Comparison of ENCODE assay signal across 1 cellular context in the genomic region with DNA sequence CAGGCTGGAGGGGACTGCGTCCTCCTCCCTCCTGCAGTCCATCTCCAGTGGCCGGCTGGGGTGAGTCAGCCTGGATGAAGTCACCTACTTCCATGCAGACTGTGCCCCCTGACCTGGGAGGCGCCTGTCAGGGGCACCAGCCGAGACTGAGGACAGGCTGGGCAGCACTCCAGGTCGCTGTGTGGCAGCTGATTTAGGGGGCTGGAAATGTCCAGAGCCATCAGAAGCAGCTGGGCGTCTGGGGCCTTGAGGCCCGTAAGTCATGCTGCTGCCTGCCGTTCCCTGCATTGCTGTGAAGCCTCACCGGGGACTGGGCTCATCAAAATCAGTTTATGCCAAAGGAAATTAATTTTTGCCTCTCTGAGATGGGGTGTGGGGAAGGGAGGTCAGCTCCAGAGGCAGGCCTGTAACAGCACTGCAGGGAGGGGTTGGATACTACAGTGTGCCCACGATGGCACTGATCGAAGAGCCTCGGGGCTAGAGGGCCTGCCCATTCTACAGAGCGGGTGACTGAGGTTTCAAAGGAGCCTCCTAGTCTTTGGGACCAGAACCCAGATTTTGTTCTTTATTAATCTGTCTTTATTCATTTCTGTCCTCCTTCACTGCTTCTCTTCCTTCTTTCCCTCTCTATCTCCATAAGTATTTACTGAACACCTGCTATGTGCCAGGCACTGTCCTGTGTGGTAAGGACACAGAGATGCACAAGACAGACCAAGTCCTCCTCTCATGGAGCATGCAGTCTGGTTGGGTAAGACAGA.
A peak's percentile ranks its signal among the peaks of the same experiment; 100 is the strongest.
TF ChIP-seq lines count a peak whose summit lies in the region.

No MANE protein-coding gene starts in this region.

TF ChIP-seq in HepG2, 621 proteins besides CTCF, POLR2A, EP300 and RAD21 (continued from another document and continues in another):
- TF ChIP-seq ZNF136 (CRISPR knock-in tag; IDR thresholded peaks at IDR 0.05; ENCODE audit: low read depth) (no peak), ZC3H4 (CRISPR knock-in tag; IDR thresholded peaks at IDR 0.05; ENCODE audit: borderline replicate concordance) (no peak), HDAC1 (CRISPR knock-in tag; IDR thresholded peaks at IDR 0.05) (0 out of 2 replicates have a peak, but pooled peaks have one; percentile 52), ZMYM2 (CRISPR knock-in tag; IDR thresholded peaks at IDR 0.05) (no peak), FOXP4 (CRISPR knock-in tag; IDR thresholded peaks at IDR 0.05) (0 out of 2 replicates have a peak, but pooled peaks have one; percentile 53), KAT7 (CRISPR knock-in tag; IDR thresholded peaks at IDR 0.05; ENCODE audit: borderline replicate concordance) (no peak), ISX (CRISPR knock-in tag; conservative IDR thresholded peaks at IDR 0.05) (no peak), ZNF296 (CRISPR knock-in tag; conservative IDR thresholded peaks at IDR 0.05) (no peak), MIER2 (CRISPR knock-in tag; IDR thresholded peaks at IDR 0.05) (no peak), SP5 (CRISPR knock-in tag; IDR thresholded peaks at IDR 0.05; ENCODE audit: borderline replicate concordance, low read depth) (no peak), ZBTB2 (CRISPR knock-in tag; IDR thresholded peaks at IDR 0.05; ENCODE audit: low read depth) (no peak), TRIM24 (CRISPR knock-in tag; IDR thresholded peaks at IDR 0.05) (no peak), ZNF597 (CRISPR knock-in tag; IDR thresholded peaks at IDR 0.05) (no peak), ZNF460 (CRISPR knock-in tag; IDR thresholded peaks at IDR 0.05; ENCODE audit: borderline replicate concordance) (no peak), ZNF484 (CRISPR knock-in tag; IDR thresholded peaks at IDR 0.05; ENCODE audit: borderline replicate concordance, low read depth) (no peak), ATF1 (CRISPR knock-in tag; IDR thresholded peaks at IDR 0.05) (no peak), JARID2 (CRISPR knock-in tag; IDR thresholded peaks at IDR 0.05; ENCODE audit: insufficient replicate concordance) (no peak), RBM22 (optimal IDR thresholded peaks at IDR 0.05; ENCODE audit: low read length) (no peak), CAMTA2 (CRISPR knock-in tag; IDR thresholded peaks at IDR 0.05; ENCODE audit: borderline replicate concordance) (no peak), SMYD3 (CRISPR knock-in tag; IDR thresholded peaks at IDR 0.05) (no peak), TOPORS (CRISPR knock-in tag; IDR thresholded peaks at IDR 0.05) (no peak), REL (CRISPR knock-in tag; conservative IDR thresholded peaks at IDR 0.05) (no peak), ZHX2 (IDR thresholded peaks at IDR 0.05; ENCODE audit: low read depth) (no peak), ZHX2 (CRISPR knock-in tag; IDR thresholded peaks at IDR 0.05; ENCODE audit: borderline replicate concordance) (no peak), ZBTB33 (CRISPR knock-in tag; IDR thresholded peaks at IDR 0.05) (0 out of 2 replicates have a peak, but pooled peaks have one; percentile 12), ZNF678 (CRISPR knock-in tag; IDR thresholded peaks at IDR 0.05) (no peak)
- TF ChIP-seq, protein P1, sequence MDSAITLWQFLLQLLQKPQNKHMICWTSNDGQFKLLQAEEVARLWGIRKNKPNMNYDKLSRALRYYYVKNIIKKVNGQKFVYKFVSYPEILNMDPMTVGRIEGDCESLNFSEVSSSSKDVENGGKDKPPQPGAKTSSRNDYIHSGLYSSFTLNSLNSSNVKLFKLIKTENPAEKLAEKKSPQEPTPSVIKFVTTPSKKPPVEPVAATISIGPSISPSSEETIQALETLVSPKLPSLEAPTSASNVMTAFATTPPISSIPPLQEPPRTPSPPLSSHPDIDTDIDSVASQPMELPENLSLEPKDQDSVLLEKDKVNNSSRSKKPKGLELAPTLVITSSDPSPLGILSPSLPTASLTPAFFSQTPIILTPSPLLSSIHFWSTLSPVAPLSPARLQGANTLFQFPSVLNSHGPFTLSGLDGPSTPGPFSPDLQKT (CRISPR knock-in tag; IDR thresholded peaks at IDR 0.05; ENCODE audit: borderline replicate concordance) = no peak
- TF ChIP-seq, protein P2, sequence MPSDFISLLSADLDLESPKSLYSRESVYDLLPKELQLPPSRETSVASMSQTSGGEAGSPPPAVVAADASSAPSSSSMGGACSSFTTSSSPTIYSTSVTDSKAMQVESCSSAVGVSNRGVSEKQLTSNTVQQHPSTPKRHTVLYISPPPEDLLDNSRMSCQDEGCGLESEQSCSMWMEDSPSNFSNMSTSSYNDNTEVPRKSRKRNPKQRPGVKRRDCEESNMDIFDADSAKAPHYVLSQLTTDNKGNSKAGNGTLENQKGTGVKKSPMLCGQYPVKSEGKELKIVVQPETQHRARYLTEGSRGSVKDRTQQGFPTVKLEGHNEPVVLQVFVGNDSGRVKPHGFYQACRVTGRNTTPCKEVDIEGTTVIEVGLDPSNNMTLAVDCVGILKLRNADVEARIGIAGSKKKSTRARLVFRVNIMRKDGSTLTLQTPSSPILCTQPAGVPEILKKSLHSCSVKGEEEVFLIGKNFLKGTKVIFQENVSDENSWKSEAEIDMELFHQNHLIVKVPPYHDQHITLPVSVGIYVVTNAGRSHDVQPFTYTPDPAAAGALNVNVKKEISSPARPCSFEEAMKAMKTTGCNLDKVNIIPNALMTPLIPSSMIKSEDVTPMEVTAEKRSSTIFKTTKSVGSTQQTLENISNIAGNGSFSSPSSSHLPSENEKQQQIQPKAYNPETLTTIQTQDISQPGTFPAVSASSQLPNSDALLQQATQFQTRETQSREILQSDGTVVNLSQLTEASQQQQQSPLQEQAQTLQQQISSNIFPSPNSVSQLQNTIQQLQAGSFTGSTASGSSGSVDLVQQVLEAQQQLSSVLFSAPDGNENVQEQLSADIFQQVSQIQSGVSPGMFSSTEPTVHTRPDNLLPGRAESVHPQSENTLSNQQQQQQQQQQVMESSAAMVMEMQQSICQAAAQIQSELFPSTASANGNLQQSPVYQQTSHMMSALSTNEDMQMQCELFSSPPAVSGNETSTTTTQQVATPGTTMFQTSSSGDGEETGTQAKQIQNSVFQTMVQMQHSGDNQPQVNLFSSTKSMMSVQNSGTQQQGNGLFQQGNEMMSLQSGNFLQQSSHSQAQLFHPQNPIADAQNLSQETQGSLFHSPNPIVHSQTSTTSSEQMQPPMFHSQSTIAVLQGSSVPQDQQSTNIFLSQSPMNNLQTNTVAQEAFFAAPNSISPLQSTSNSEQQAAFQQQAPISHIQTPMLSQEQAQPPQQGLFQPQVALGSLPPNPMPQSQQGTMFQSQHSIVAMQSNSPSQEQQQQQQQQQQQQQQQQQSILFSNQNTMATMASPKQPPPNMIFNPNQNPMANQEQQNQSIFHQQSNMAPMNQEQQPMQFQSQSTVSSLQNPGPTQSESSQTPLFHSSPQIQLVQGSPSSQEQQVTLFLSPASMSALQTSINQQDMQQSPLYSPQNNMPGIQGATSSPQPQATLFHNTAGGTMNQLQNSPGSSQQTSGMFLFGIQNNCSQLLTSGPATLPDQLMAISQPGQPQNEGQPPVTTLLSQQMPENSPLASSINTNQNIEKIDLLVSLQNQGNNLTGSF (CRISPR knock-in tag; IDR thresholded peaks at IDR 0.05) = no peak
- TF ChIP-seq, protein P3, sequence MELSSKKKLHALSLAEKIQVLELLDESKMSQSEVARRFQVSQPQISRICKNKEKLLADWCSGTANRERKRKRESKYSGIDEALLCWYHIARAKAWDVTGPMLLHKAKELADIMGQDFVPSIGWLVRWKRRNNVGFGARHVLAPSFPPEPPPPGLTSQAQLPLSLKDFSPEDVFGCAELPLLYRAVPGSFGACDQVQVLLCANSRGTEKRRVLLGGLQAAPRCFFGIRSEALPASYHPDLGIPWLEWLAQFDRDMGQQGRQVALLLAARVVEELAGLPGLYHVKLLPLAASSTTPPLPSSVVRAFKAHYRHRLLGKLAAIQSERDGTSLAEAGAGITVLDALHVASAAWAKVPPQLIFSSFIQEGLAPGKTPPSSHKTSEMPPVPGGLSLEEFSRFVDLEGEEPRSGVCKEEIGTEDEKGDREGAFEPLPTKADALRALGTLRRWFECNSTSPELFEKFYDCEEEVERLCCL (CRISPR knock-in tag; IDR thresholded peaks at IDR 0.05; ENCODE audit: borderline replicate concordance) = no peak
- TF ChIP-seq, protein P4, sequence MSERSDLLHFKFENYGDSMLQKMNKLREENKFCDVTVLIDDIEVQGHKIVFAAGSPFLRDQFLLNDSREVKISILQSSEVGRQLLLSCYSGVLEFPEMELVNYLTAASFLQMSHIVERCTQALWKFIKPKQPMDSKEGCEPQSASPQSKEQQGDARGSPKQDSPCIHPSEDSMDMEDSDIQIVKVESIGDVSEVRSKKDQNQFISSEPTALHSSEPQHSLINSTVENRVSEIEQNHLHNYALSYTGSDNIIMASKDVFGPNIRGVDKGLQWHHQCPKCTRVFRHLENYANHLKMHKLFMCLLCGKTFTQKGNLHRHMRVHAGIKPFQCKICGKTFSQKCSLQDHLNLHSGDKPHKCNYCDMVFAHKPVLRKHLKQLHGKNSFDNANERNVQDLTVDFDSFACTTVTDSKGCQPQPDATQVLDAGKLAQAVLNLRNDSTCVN (CRISPR knock-in tag; IDR thresholded peaks at IDR 0.05; ENCODE audit: borderline replicate concordance) = no peak
